Comparison of ENCODE assay signal across 1 cellular context in genomic region chr1:19651141-19651737, GRCh38.
TF ChIP-seq lines count a peak whose summit lies in the region.

No MANE protein-coding gene starts in this region.

TF ChIP-seq in K562, 482 proteins besides CTCF, POLR2A, EP300 and RAD21 (continued from another document and continues in another):
- TF ChIP-seq ZNF395 (CRISPR knock-in tag; IDR thresholded peaks at IDR 0.05) (no peak), RBM17 (IDR thresholded peaks at IDR 0.05; ENCODE audit: borderline replicate concordance, low read depth, low read length) (no peak), LCOR (CRISPR knock-in tag; IDR thresholded peaks at IDR 0.05) (no peak), ELF2 (CRISPR knock-in tag; IDR thresholded peaks at IDR 0.05) (no peak), SMAD4 (CRISPR knock-in tag; conservative IDR thresholded peaks at IDR 0.05) (no peak), RBM15 (IDR thresholded peaks at IDR 0.05; ENCODE audit: insufficient read depth, low read length) (no peak), BCL6 (CRISPR knock-in tag; IDR thresholded peaks at IDR 0.05) (no peak), NFIC (IDR thresholded peaks at IDR 0.05) (no peak), ZNF79 (CRISPR knock-in tag; IDR thresholded peaks at IDR 0.05; ENCODE audit: low read depth) (no peak), KLF6 (CRISPR knock-in tag; IDR thresholded peaks at IDR 0.05; ENCODE audit: borderline replicate concordance) (no peak), JUN (IDR thresholded peaks at IDR 0.05; ENCODE audit: borderline replicate concordance, low read depth, low read length) (no peak), JUN (CRISPR knock-in tag; IDR thresholded peaks at IDR 0.05; ENCODE audit: borderline replicate concordance) (no peak), MED1 (CRISPR knock-in tag; IDR thresholded peaks at IDR 0.05; ENCODE audit: borderline replicate concordance) (no peak), GTF2E2 (tag; IDR thresholded peaks at IDR 0.05) (no peak), ZBED1 (IDR thresholded peaks at IDR 0.05) (peak; percentile 66; the same call in 1 of the 2 replicates), BACH1 (tag; IDR thresholded peaks at IDR 0.05) (no peak), TCF7L2 (IDR thresholded peaks at IDR 0.05; ENCODE audit: low read depth, low read length) (no peak), ZNF274 (IDR thresholded peaks at IDR 0.05; ENCODE audit: borderline replicate concordance, low read depth, low read length) (no peak), U2AF1 (optimal IDR thresholded peaks at IDR 0.05; ENCODE audit: low read depth, low read length) (no peak), ZNF146 (CRISPR knock-in tag; IDR thresholded peaks at IDR 0.05; ENCODE audit: unreplicated experiment) (no peak), EWSR1 (IDR thresholded peaks at IDR 0.05; ENCODE audit: borderline replicate concordance, low read depth, partially characterized antibody) (no peak), NFXL1 (CRISPR knock-in tag; IDR thresholded peaks at IDR 0.05) (no peak), TAF9B (IDR thresholded peaks at IDR 0.05; ENCODE audit: partially characterized antibody) (no peak), DACH1 (IDR thresholded peaks at IDR 0.05; ENCODE audit: partially characterized antibody) (peak; percentile 59), MCM2 (IDR thresholded peaks at IDR 0.05; ENCODE audit: low read depth) (no peak), ZNF778 (CRISPR knock-in tag; IDR thresholded peaks at IDR 0.05) (no peak), OTX1 (CRISPR knock-in tag; IDR thresholded peaks at IDR 0.05) (no peak), ZNF232 (CRISPR knock-in tag; IDR thresholded peaks at IDR 0.05) (no peak), HCFC1 (IDR thresholded peaks at IDR 0.05; ENCODE audit: low read depth, low read length) (no peak; the same call in 1 of the 2 replicates), KDM2B (CRISPR knock-in tag; IDR thresholded peaks at IDR 0.05) (0 out of 2 replicates have a peak, but pooled peaks have one; percentile 52), SLC30A9 (CRISPR knock-in tag; IDR thresholded peaks at IDR 0.05) (no peak), CCAR2 (IDR thresholded peaks at IDR 0.05; ENCODE audit: low read depth, low read length) (no peak), MEIS2 (IDR thresholded peaks at IDR 0.05; ENCODE audit: partially characterized antibody) (no peak), YBX1 (IDR thresholded peaks at IDR 0.05) (no peak), ELK3 (CRISPR knock-in tag; IDR thresholded peaks at IDR 0.05) (no peak), ATF6 (CRISPR knock-in tag; IDR thresholded peaks at IDR 0.05) (no peak), SFPQ (IDR thresholded peaks at IDR 0.05; ENCODE audit: low read depth, low read length) (no peak), RFX1 (IDR thresholded peaks at IDR 0.05) (no peak), JUNB (CRISPR knock-in tag; conservative IDR thresholded peaks at IDR 0.05) (no peak), ZNF384 (IDR thresholded peaks at IDR 0.05; ENCODE audit: low read depth, low read length) (no peak), NFE2 (IDR thresholded peaks at IDR 0.05; ENCODE audit: low read depth) (no peak), BRD9 (IDR thresholded peaks at IDR 0.05; ENCODE audit: low read depth, partially characterized antibody) (no peak), DDX20 (tag; IDR thresholded peaks at IDR 0.05; ENCODE audit: low read depth) (no peak), KDM5B (IDR thresholded peaks at IDR 0.05; ENCODE audit: insufficient replicate concordance, low read depth, low read length) (no peak), ATF3 (IDR thresholded peaks at IDR 0.05) (no peak), ATF3 (CRISPR knock-in tag; conservative IDR thresholded peaks at IDR 0.05) (no peak), POLR2H (tag; IDR thresholded peaks at IDR 0.05; ENCODE audit: low read depth) (no peak), PHB (CRISPR knock-in tag; IDR thresholded peaks at IDR 0.05) (no peak)
- TF ChIP-seq, protein P1, sequence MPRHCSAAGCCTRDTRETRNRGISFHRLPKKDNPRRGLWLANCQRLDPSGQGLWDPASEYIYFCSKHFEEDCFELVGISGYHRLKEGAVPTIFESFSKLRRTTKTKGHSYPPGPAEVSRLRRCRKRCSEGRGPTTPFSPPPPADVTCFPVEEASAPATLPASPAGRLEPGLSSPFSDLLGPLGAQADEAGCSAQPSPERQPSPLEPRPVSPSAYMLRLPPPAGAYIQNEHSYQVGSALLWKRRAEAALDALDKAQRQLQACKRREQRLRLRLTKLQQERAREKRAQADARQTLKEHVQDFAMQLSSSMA (CRISPR knock-in tag; IDR thresholded peaks at IDR 0.05): no peak
- TF ChIP-seq, protein P2, sequence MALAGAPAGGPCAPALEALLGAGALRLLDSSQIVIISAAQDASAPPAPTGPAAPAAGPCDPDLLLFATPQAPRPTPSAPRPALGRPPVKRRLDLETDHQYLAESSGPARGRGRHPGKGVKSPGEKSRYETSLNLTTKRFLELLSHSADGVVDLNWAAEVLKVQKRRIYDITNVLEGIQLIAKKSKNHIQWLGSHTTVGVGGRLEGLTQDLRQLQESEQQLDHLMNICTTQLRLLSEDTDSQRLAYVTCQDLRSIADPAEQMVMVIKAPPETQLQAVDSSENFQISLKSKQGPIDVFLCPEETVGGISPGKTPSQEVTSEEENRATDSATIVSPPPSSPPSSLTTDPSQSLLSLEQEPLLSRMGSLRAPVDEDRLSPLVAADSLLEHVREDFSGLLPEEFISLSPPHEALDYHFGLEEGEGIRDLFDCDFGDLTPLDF (CRISPR knock-in tag; IDR thresholded peaks at IDR 0.05): no peak
- TF ChIP-seq, protein P3, sequence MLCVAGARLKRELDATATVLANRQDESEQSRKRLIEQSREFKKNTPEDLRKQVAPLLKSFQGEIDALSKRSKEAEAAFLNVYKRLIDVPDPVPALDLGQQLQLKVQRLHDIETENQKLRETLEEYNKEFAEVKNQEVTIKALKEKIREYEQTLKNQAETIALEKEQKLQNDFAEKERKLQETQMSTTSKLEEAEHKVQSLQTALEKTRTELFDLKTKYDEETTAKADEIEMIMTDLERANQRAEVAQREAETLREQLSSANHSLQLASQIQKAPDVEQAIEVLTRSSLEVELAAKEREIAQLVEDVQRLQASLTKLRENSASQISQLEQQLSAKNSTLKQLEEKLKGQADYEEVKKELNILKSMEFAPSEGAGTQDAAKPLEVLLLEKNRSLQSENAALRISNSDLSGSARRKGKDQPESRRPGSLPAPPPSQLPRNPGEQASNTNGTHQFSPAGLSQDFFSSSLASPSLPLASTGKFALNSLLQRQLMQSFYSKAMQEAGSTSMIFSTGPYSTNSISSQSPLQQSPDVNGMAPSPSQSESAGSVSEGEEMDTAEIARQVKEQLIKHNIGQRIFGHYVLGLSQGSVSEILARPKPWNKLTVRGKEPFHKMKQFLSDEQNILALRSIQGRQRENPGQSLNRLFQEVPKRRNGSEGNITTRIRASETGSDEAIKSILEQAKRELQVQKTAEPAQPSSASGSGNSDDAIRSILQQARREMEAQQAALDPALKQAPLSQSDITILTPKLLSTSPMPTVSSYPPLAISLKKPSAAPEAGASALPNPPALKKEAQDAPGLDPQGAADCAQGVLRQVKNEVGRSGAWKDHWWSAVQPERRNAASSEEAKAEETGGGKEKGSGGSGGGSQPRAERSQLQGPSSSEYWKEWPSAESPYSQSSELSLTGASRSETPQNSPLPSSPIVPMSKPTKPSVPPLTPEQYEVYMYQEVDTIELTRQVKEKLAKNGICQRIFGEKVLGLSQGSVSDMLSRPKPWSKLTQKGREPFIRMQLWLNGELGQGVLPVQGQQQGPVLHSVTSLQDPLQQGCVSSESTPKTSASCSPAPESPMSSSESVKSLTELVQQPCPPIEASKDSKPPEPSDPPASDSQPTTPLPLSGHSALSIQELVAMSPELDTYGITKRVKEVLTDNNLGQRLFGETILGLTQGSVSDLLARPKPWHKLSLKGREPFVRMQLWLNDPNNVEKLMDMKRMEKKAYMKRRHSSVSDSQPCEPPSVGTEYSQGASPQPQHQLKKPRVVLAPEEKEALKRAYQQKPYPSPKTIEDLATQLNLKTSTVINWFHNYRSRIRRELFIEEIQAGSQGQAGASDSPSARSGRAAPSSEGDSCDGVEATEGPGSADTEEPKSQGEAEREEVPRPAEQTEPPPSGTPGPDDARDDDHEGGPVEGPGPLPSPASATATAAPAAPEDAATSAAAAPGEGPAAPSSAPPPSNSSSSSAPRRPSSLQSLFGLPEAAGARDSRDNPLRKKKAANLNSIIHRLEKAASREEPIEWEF (CRISPR knock-in tag; IDR thresholded peaks at IDR 0.05): no peak
- TF ChIP-seq, protein P4, sequence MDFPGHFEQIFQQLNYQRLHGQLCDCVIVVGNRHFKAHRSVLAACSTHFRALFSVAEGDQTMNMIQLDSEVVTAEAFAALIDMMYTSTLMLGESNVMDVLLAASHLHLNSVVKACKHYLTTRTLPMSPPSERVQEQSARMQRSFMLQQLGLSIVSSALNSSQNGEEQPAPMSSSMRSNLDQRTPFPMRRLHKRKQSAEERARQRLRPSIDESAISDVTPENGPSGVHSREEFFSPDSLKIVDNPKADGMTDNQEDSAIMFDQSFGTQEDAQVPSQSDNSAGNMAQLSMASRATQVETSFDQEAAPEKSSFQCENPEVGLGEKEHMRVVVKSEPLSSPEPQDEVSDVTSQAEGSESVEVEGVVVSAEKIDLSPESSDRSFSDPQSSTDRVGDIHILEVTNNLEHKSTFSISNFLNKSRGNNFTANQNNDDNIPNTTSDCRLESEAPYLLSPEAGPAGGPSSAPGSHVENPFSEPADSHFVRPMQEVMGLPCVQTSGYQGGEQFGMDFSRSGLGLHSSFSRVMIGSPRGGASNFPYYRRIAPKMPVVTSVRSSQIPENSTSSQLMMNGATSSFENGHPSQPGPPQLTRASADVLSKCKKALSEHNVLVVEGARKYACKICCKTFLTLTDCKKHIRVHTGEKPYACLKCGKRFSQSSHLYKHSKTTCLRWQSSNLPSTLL (IDR thresholded peaks at IDR 0.05): no peak
